ENCODE assay signal across 18 cellular contexts in the genomic region with DNA sequence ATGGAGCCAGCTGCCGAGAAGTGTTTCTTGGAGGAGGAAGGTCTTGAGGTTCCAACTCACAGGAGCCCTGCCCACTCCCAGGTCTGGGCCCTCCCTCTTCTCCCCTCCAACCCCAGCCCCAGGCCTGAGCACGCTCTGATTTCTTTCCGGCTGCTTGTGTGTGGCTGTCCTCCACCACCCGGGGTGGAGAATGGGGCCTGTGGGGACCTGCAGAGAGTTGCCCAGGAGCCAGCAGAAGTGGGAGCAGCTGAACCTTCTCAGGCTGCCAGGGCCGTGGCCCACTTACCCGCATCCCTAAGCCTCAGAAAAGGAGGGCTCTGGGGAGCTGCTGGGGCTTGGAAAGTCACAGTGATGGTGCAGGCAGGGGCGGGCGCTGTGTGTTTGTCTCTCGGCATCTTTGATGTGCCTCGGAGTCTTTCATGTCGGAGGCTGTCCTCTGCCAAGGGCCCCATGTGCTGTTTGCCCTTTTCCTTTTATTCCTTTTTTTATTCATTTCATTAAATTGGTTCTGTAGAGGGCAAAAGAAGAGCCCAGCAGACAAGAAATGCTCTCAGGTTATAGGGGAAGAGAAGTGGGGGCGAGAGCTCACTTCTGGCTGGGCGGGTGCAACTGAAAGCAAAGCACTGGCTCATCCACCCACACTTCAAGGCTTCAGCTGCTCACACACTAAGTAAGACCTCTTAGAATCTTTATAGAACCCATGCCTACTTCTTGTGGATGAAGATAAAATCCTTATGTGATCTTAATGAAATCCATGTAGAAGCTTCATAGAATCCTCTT. TPM values are rescaled to one million over a fixed set of nuclear protein-coding genes. Genes with fewer than 3 reads are reported as not detected.
DNase-seq lines count a peak whose midpoint lies in the region; ATAC-seq and TF ChIP-seq lines count a peak whose summit lies in the region.
"Had no signal": no experiment of that assay in that cellular context is flagged by ENCODE, and none has a peak within 500 bp of the region (broad histone marks: within the 10 kb centered on the region; RNA-seq: fewer than 3 reads in every experiment).

No MANE protein-coding gene starts in this region.

- H3K9me3 Mint-ChIP-seq in mesothelial cell of epicardium, result no peaks in the 10 kb centered on the region
- H3K9me3 Mint-ChIP-seq: activated naive CD8-positive, alpha-beta T cell treated with anti-CD3 and anti-CD28 coated beads for 36 hours; activated T-cell treated with anti-CD3 and anti-CD28 coated beads, Interleukin-2, amount 50 U/mL, for 24 hours; stimulated activated naive B cell treated with anti-CD40 and anti-IgM and Interleukin-4, amounts not matched to agents 10 μg/mL and 1 μg/mL and 100 μg/mL, for 72 hours; type B pancreatic cell had no signal

- peaks cover 20% of the 10 kb centered on the region for H3K4me1 Mint-ChIP-seq in mesothelial cell of epicardium
- H3K4me1 Mint-ChIP-seq: activated naive CD8-positive, alpha-beta T cell treated with anti-CD3 and anti-CD28 coated beads for 36 hours; stimulated activated naive B cell treated with anti-CD40 and anti-IgM and Interleukin-4, amounts not matched to agents 10 μg/mL and 1 μg/mL and 100 μg/mL, for 72 hours had no signal

- peak overlapping the region; percentile 4 for H3K27ac Mint-ChIP-seq in mesothelial cell of epicardium
- H3K27ac Mint-ChIP-seq: activated naive CD8-positive, alpha-beta T cell treated with anti-CD3 and anti-CD28 coated beads for 36 hours; activated T-cell treated with anti-CD3 and anti-CD28 coated beads, Interleukin-2, amount 50 U/mL, for 24 hours; stimulated activated naive B cell treated with anti-CD40 and anti-IgM and Interleukin-4, amounts not matched to agents 10 μg/mL and 1 μg/mL and 100 μg/mL, for 72 hours; type B pancreatic cell had no signal

- no peaks in the 10 kb centered on the region for H3K36me3 Mint-ChIP-seq in mesothelial cell of epicardium
- H3K36me3 Mint-ChIP-seq: activated naive CD8-positive, alpha-beta T cell treated with anti-CD3 and anti-CD28 coated beads for 36 hours; brain; stimulated activated naive B cell treated with anti-CD40 and anti-IgM and Interleukin-4, amounts not matched to agents 10 μg/mL and 1 μg/mL and 100 μg/mL, for 72 hours; type B pancreatic cell had no signal

- H3K27me3 Mint-ChIP-seq in mesothelial cell of epicardium (ENCODE audit: low read depth), result no peaks in the 10 kb centered on the region
- H3K27me3 Mint-ChIP-seq: activated naive CD8-positive, alpha-beta T cell treated with anti-CD3 and anti-CD28 coated beads for 36 hours; brain; type B pancreatic cell had no signal

- no peak overlapping the region for H3K4me3 Mint-ChIP-seq in mesothelial cell of epicardium
- H3K4me3 Mint-ChIP-seq: activated naive CD8-positive, alpha-beta T cell treated with anti-CD3 and anti-CD28 coated beads for 36 hours; activated T-cell treated with anti-CD3 and anti-CD28 coated beads, Interleukin-2, amount 50 U/mL, for 24 hours; brain; stimulated activated naive B cell treated with anti-CD40 and anti-IgM and Interleukin-4, amounts not matched to agents 10 μg/mL and 1 μg/mL and 100 μg/mL, for 72 hours; type B pancreatic cell had no signal

- intact Hi-C loops in Right ventricle myocardium inferior (cut with DNase I), result no loop called here
- intact Hi-C loops in cardiac septum (cut with DNase I), result no loop called here

- peak overlapping the region; percentile 84 for H3K27ac ChIP-seq in epithelial cell of prostate
- H3K27ac ChIP-seq: C4-2B, dorsolateral prefrontal cortex had no signal

- no peak for TF ChIP-seq CTCF in mesothelial cell of epicardium (IDR thresholded peaks at IDR 0.05; ENCODE audit: unreplicated experiment)

- ATAC-seq in Right ventricle myocardium inferior, result peak; percentile 49
- ATAC-seq: stimulated activated naive B cell treated with anti-CD40 and anti-IgM and Interleukin-4, amounts not matched to agents 10 μg/mL and 1 μg/mL and 100 μg/mL, for 72 hours had no signal

- DNase-seq in Right ventricle myocardium inferior (ENCODE audit: missing footprints) (no peak), cardiac septum (ENCODE audit: low spot score) (no peak), epithelial cell of prostate (ENCODE audit: low read depth, low spot score) (peak; percentile 53), mesothelial cell of epicardium (ENCODE audit: low spot score in 2 of 2, unreplicated experiment in 2 of 2) (no peak), NCI-H524 (lab: John Stamatoyannopoulos, UW) (no peak), NK-92 (lab: John Stamatoyannopoulos, UW; ENCODE audit: unreplicated experiment) (no peak), NCI-H1436 treated with DMSO at 0.1 percent for 48 hours (lab: John Stamatoyannopoulos, UW) (no peak), activated T-cell treated with anti-CD3 and anti-CD28 coated beads for 4 hours (no peak)
- DNase-seq: activated CD4-positive, alpha-beta T cell treated with anti-CD3 and anti-CD28 coated beads, Interleukin-2, amount 50 U/mL, for 1 hour; activated naive CD8-positive, alpha-beta T cell treated with anti-CD3 and anti-CD28 coated beads for 36 hours; activated T-cell treated with anti-CD3 and anti-CD28 coated beads, Interleukin-2, amount 50 U/mL, for 24 hours; dorsolateral prefrontal cortex; NCI-H1436; NCI-H526; stimulated activated naive B cell treated with anti-CD40 and anti-IgM and Interleukin-4, amounts not matched to agents 10 μg/mL and 1 μg/mL and 100 μg/mL, for 72 hours had no signal

RNA-seq across cellular contexts. Expression of gene SDC1, which starts 52.5 kb away (rescaled TPM):
- total RNA-seq in Right ventricle myocardium inferior (0.68 TPM), cardiac septum (0.32 TPM), mesothelial cell of epicardium (45.5 to 50.7 TPM (median 48.3 TPM) in 3 replicates)

Comparison
In these comparisons a context has a peak if more than half of its experiments do, and no peak if none do; other contexts are left out.
1. RNA of gene SDC1, which starts 52.5 kb away (total RNA-seq): 45.5 to 50.7 TPM in mesothelial cell of epicardium; 0.68 TPM in Right ventricle myocardium inferior (single experiment) and 0.32 TPM in cardiac septum (single experiment); every median in the first group is over 10 times any median in the second.